10 cellular contexts compared by ENCODE assay signal in the genomic region with DNA sequence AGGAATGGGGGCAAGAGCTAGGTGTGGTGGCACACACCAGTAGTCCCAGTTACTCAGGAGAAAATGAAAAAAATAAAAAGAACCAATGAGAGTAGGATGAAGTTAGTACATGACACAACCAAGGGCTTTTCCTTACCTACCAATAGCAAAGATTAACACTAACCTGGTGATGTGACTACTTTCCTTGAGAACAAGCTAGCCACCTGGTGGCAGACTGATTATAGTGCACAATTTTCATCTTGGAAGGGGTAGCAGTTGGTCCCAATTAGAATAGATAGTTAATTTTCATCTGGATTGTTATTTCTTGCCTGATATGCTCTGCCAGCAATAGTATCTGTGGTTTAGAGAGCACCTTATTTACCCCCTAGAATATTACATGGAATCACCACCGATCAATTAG.
A peak's percentile ranks its signal among the peaks of the same experiment; 100 is the strongest.
DNase-seq lines count a peak whose midpoint lies in the region; ATAC-seq, FAIRE-seq and TF ChIP-seq lines count a peak whose summit lies in the region.
"Had no signal": no experiment of that assay in that cellular context is flagged by ENCODE, and none has a peak within 500 bp of the region (broad histone marks: within the 10 kb centered on the region; RNA-seq: fewer than 3 reads in every experiment).

No MANE protein-coding gene starts in this region.

- no peak overlapping the region for H3K9ac ChIP-seq in astrocyte (ENCODE audit: low read length)
- H3K9ac ChIP-seq: BLaER1 had no signal

- no peak overlapping the region for H3K4me2 ChIP-seq in astrocyte (ENCODE audit: low read length)
- H3K4me2 ChIP-seq: BLaER1 had no signal

- DNase-seq in NCI-H510A treated with DMSO at 0.1 percent for 48 hours (lab: John Stamatoyannopoulos, UW) = peak; percentile 1
- DNase-seq in NCI-H510A (lab: John Stamatoyannopoulos, UW) = no peak
- DNase-seq in HPDE6-E6E7 (ENCODE audit: extremely low spot score) = peak; percentile 13
- DNase-seq in astrocyte (ENCODE audit: low read depth) = peak; percentile 4
- DNase-seq in progenitor cell of endocrine pancreas (ENCODE audit: low spot score, unreplicated experiment) = no peak
- no peak for DNase-seq in NCI-H1048 (lab: John Stamatoyannopoulos, UW)
- DNase-seq: activated CD4-positive, alpha-beta memory T cell treated with anti-CD3 and anti-CD28 coated beads, Interleukin-2, amount 10 ng/mL, durations not matched to agents 7 days and 5 days had no signal

- no peak overlapping the region for H2AFZ ChIP-seq in astrocyte (ENCODE audit: low read depth, low read length)

- H3K36me3 ChIP-seq in astrocyte (ENCODE audit: insufficient read depth, low read length) = no peaks in the 10 kb centered on the region
- H3K36me3 ChIP-seq: BLaER1 had no signal

- H3K27me3 Mint-ChIP-seq in astrocyte (ENCODE audit: low read depth, unreplicated experiment) = no peaks in the 10 kb centered on the region
- no peaks in the 10 kb centered on the region for H3K27me3 Mint-ChIP-seq in progenitor cell of endocrine pancreas
- H3K27me3 Mint-ChIP-seq: activated CD4-positive, alpha-beta memory T cell treated with anti-CD3 and anti-CD28 coated beads, Interleukin-2, amount 10 ng/mL, durations not matched to agents 7 days and 5 days had no signal

- no peaks in the 10 kb centered on the region for H3K36me3 Mint-ChIP-seq in astrocyte (ENCODE audit: low read depth, unreplicated experiment)
- no peaks in the 10 kb centered on the region for H3K36me3 Mint-ChIP-seq in progenitor cell of endocrine pancreas (ENCODE audit: insufficient read depth)

- H3K4me3 Mint-ChIP-seq in astrocyte (ENCODE audit: unreplicated experiment) = no peak overlapping the region
- H3K4me3 Mint-ChIP-seq in progenitor cell of endocrine pancreas (ENCODE audit: low read depth) = no peak overlapping the region
- H3K4me3 Mint-ChIP-seq: activated CD4-positive, alpha-beta memory T cell treated with anti-CD3 and anti-CD28 coated beads, Interleukin-2, amount 10 ng/mL, durations not matched to agents 7 days and 5 days had no signal

- no peak overlapping the region for H3K27ac ChIP-seq in astrocyte (ENCODE audit: low read depth, low read length)
- H3K27ac ChIP-seq: BLaER1 had no signal

- H3K9me3 Mint-ChIP-seq in astrocyte (ENCODE audit: unreplicated experiment) (peaks cover 2% of the 10 kb centered on the region), progenitor cell of endocrine pancreas (ENCODE audit: low read depth) (peaks cover 5% of the 10 kb centered on the region)

- no peaks in the 10 kb centered on the region for H4K20me1 ChIP-seq in astrocyte (ENCODE audit: insufficient read depth, low read length)
- H4K20me1 ChIP-seq: BLaER1 had no signal

- TF ChIP-seq CTCF in astrocyte (IDR thresholded peaks at IDR 0.05; ENCODE audit: insufficient read depth, low read depth, low read length) = peak; percentile 24
- peak; percentile 40 for TF ChIP-seq CTCF in progenitor cell of endocrine pancreas (IDR thresholded peaks at IDR 0.05; ENCODE audit: unreplicated experiment)

- no peak for ATAC-seq in HG03135 (IDR thresholded peaks at IDR 0.05; ENCODE audit: unreplicated experiment)
- no peak for ATAC-seq in GM21619 (IDR thresholded peaks at IDR 0.05; ENCODE audit: unreplicated experiment)

- no peaks in the 10 kb centered on the region for H3K9me3 ChIP-seq in astrocyte (ENCODE audit: insufficient read depth, low read depth, low read length)
- H3K9me3 ChIP-seq: BLaER1 had no signal

- H3K4me1 ChIP-seq in astrocyte (ENCODE audit: insufficient read depth, low read length) = no peaks in the 10 kb centered on the region
- H3K4me1 ChIP-seq: BLaER1 had no signal

- H3K27ac Mint-ChIP-seq in astrocyte (ENCODE audit: unreplicated experiment) (no peak overlapping the region), progenitor cell of endocrine pancreas (no peak overlapping the region)
- H3K27ac Mint-ChIP-seq: activated CD4-positive, alpha-beta memory T cell treated with anti-CD3 and anti-CD28 coated beads, Interleukin-2, amount 10 ng/mL, durations not matched to agents 7 days and 5 days had no signal

- no peaks in the 10 kb centered on the region for H3K79me2 ChIP-seq in astrocyte (ENCODE audit: insufficient read depth, low read length)

- H3K27me3 ChIP-seq in astrocyte (ENCODE audit: insufficient read depth, low read length) = no peaks in the 10 kb centered on the region
- H3K27me3 ChIP-seq: BLaER1 had no signal

- H3K4me3 ChIP-seq in astrocyte (ENCODE audit: insufficient read depth, low read depth, low read length) = no peak overlapping the region
- H3K4me3 ChIP-seq: BLaER1 had no signal

- H3K4me1 Mint-ChIP-seq in astrocyte (ENCODE audit: low read depth, unreplicated experiment) (no peaks in the 10 kb centered on the region), progenitor cell of endocrine pancreas (ENCODE audit: low read depth) (no peaks in the 10 kb centered on the region)
- H3K4me1 Mint-ChIP-seq: activated CD4-positive, alpha-beta memory T cell treated with anti-CD3 and anti-CD28 coated beads, Interleukin-2, amount 10 ng/mL, durations not matched to agents 7 days and 5 days had no signal

- no peak for FAIRE-seq in astrocyte (lab: Jason Lieb, UNC)

Comparison
In these comparisons a context has a peak if more than half of its experiments do, and no peak if none do; other contexts are left out.
1. DNase-seq: peak in NCI-H510A treated with DMSO at 0.1 percent for 48 hours (single experiment), HPDE6-E6E7 (single experiment) and astrocyte (single experiment); none in NCI-H510A (single experiment), progenitor cell of endocrine pancreas (single experiment) and NCI-H1048 (single experiment).